16 cellular contexts compared by ENCODE assay signal in the genomic region with DNA sequence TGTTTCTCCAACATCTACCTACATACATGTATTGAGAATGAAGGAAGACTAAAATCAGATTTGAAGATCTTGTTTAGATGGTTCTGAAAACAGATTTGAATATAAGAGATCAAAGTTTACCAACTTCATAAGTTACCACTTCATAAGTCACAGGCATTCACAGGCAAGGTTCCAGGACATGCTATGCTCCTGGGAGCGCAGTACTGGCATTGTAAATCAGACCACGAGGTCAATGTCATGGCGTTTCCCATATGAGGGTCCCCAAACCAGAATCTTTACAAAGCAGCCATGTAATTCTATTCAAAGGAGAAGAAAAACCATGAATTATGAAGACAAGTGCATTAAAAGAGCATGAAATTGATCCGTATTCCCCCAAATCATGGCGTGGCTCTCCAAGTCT. TPM values are rescaled to one million over a fixed set of nuclear protein-coding genes. Genes with fewer than 3 reads are reported as not detected.
DNase-seq lines count a peak whose midpoint lies in the region; ATAC-seq and TF ChIP-seq lines count a peak whose summit lies in the region.
"Had no signal": no experiment of that assay in that cellular context is flagged by ENCODE, and none has a peak within 500 bp of the region (broad histone marks: within the 10 kb centered on the region; RNA-seq: fewer than 3 reads in every experiment).

No MANE protein-coding gene starts in this region.

- no peak for ATAC-seq in HG02973 (IDR thresholded peaks at IDR 0.05; ENCODE audit: unreplicated experiment)

- no peaks in the 10 kb centered on the region for H3K36me3 ChIP-seq in ACC112 (ENCODE audit: insufficient read depth, low read length)
- peaks cover 26% of the 10 kb centered on the region for H3K36me3 ChIP-seq in osteoblast (ENCODE audit: insufficient read depth, low read length)

- H3K9me3 ChIP-seq in osteoblast (ENCODE audit: low read depth, low read length): no peaks in the 10 kb centered on the region

- H3K27me3 ChIP-seq in ACC112 (ENCODE audit: insufficient read depth, low read length): no peaks in the 10 kb centered on the region
- H3K27me3 ChIP-seq in osteoblast (ENCODE audit: insufficient read depth, low read length): no peaks in the 10 kb centered on the region

- H3K27ac ChIP-seq in ACC112 (ENCODE audit: low read depth, low read length): peak overlapping the region; percentile 60
- peak overlapping the region; percentile 89 for H3K27ac ChIP-seq in osteoblast (ENCODE audit: low read depth, low read length)

- H3K4me3 ChIP-seq in ACC112 (ENCODE audit: low read depth, low read length) (peak overlapping the region; percentile 92), WI38 (ENCODE audit: low read depth, low read length) (peak overlapping the region; percentile 93), fibroblast of villous mesenchyme (ENCODE audit: low read depth, low read length) (peak overlapping the region; percentile 97), osteoblast (ENCODE audit: insufficient read depth, low read length) (peak overlapping the region; percentile 95)

- H2AFZ ChIP-seq in ACC112 (ENCODE audit: low read length, unreplicated experiment) (peak overlapping the region; percentile 80), osteoblast (ENCODE audit: low read length) (no peak overlapping the region)

- peak overlapping the region; percentile 83 for H3K4me2 ChIP-seq in osteoblast (ENCODE audit: insufficient read depth, low read length)

- peaks cover 55% of the 10 kb centered on the region for H3K79me2 ChIP-seq in ACC112 (ENCODE audit: control insufficient read depth, insufficient read depth, low read length, unreplicated experiment)
- H3K79me2 ChIP-seq in osteoblast (ENCODE audit: insufficient read depth, low read length): peaks cover 91% of the 10 kb centered on the region

- no peak for TF ChIP-seq CTCF in WI38 (IDR thresholded peaks at IDR 0.05; ENCODE audit: low read depth, low read length)
- no peak for TF ChIP-seq CTCF in fibroblast of villous mesenchyme (IDR thresholded peaks at IDR 0.05; ENCODE audit: insufficient read depth, low read depth, low read length)
- no peak for TF ChIP-seq CTCF in osteoblast (IDR thresholded peaks at IDR 0.05; ENCODE audit: extremely low read depth, low read depth, low read length)

- peaks cover 68% of the 10 kb centered on the region for H4K20me1 ChIP-seq in osteoblast (ENCODE audit: insufficient read depth, low read length)

- peaks cover 35% of the 10 kb centered on the region for H3K4me1 ChIP-seq in ACC112 (ENCODE audit: control insufficient read depth, insufficient read depth, low read length, unreplicated experiment)
- H3K4me1 ChIP-seq in osteoblast (ENCODE audit: insufficient read depth, low read length): peaks cover 50% of the 10 kb centered on the region

- DNase-seq in fibroblast of villous mesenchyme (ENCODE audit: low read depth): peak; percentile 34
- DNase-seq in osteoblast (ENCODE audit: insufficient read length, low spot score, missing footprints): no peak
- DNase-seq in activated CD4-positive, CD25-positive, alpha-beta regulatory T cell treated with anti-CD3 and anti-CD28 coated beads, Interleukin-2, amount 50 U/mL, for 72 hours: no peak
- DNase-seq in NCI-H1436 (lab: John Stamatoyannopoulos, UW): no peak
- DNase-seq in ureter (ENCODE audit: low spot score): no peak
- DNase-seq: ACHN; activated CD8-positive, alpha-beta memory T cell treated with anti-CD3 and anti-CD28 coated beads for 24 hours; activated effector memory CD4-positive, alpha-beta T cell treated with Interleukin-2 at 50 U/mL for 16 hours; effector CD4-positive, alpha-beta T cell; islet precursor cell; NCI-H1048; stimulated activated CD4-positive, alpha-beta T cell treated with anti-CD3 and anti-CD28 coated beads, Interleukin-2, amount 100 ng/mL, for 48 hours had no signal

RNA-seq across cellular contexts. Expression of a gene that starts 3.0 kb away (rescaled TPM):
- total RNA-seq in fibroblast of villous mesenchyme: 265 and 290 TPM in 2 replicates
- 1,097 and 1,116 TPM in 2 replicates for total RNA-seq in osteoblast
- total RNA-seq in ureter: 98.3 TPM
- total RNA-seq: SK-MEL-5 had no signal
